In the genomic region with DNA sequence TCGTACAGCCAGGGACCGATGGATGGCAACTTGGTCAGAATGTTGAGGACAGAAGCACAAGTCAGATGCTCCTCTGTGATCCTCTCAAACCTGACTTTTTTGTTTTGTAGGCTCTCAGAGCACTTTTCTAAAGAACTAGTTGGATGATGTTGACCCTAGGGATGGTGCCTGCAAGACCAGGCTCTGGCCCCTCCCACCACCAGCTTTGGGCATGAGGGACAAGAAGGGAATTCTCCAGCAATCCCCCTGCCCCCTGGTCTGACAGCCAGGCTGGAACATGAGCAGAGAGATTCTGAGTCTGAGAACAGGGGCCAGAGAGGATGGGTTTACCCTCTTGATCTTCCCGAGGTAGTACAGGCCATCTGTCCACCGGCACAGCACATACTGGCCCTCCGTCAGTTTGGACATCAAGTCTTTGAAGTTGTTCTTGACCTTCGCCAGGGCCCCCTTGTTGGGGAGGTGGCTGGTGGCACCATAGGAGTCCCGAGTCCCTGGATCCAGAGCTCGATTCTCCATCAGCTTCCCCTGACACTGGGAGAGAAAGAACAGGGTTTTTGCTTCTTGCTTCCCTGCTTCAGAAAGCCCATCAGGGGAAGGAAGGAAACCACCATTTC, we compare ENCODE assay signal across 11 cellular contexts. TPM values are rescaled to one million over a fixed set of nuclear protein-coding genes. Genes with fewer than 3 reads are reported as not detected.
DNase-seq lines count a peak whose midpoint lies in the region; ATAC-seq and TF ChIP-seq lines count a peak whose summit lies in the region.
"Had no signal": no experiment of that assay in that cellular context is flagged by ENCODE, and none has a peak within 500 bp of the region (broad histone marks: within the 10 kb centered on the region; RNA-seq: fewer than 3 reads in every experiment).

No MANE protein-coding gene starts in this region.

- no peak for TF ChIP-seq CTCF in CD4-positive, alpha-beta T cell (IDR thresholded peaks at IDR 0.05)

- no peaks in the 10 kb centered on the region for H3K27me3 ChIP-seq in CD4-positive, alpha-beta T cell (ENCODE audit: control insufficient read depth, insufficient read depth, low read length)
- H3K27me3 ChIP-seq in HUES6 (ENCODE audit: control insufficient read depth, insufficient read depth, low read length): peaks cover 15% of the 10 kb centered on the region; the same call in 1 of the 2 replicates
- H3K27me3 ChIP-seq: testis had no signal

- peaks cover 47% of the 10 kb centered on the region for H3K36me3 Mint-ChIP-seq in CD4-positive, alpha-beta T cell (ENCODE audit: low read depth)
- peaks cover 74% of the 10 kb centered on the region for H3K36me3 Mint-ChIP-seq in activated CD4-positive, alpha-beta memory T cell treated with anti-CD3 and anti-CD28 coated beads, Interleukin-2, amount 10 ng/mL, durations not matched to agents 7 days and 5 days (ENCODE audit: low read depth)
- no peaks in the 10 kb centered on the region for H3K36me3 Mint-ChIP-seq in memory B cell

- intact Hi-C loops in CD4-positive, alpha-beta T cell (cut with DNase I, micrococcal nuclease): no loop called here

- 0 out of 2 replicates have a peak overlapping the region, but pooled peaks have one; percentile 2 for H3K4me3 ChIP-seq in HUES6 (ENCODE audit: low read depth, low read length)
- H3K4me3 ChIP-seq: testis had no signal

- in situ Hi-C loops in ACHN (cut with HindIII; ENCODE audit: low pct_ligation_motif_present, low pct_unique_long_range_greater_than_20kb, low sequenced_read_pairs): no loop called here

- peak overlapping the region; percentile 38 for H3K27ac ChIP-seq in CD4-positive, alpha-beta T cell (ENCODE audit: low read depth, low read length)
- H3K27ac ChIP-seq in HUES6 (ENCODE audit: low read depth, low read length): peak overlapping the region; percentile 74
- H3K27ac ChIP-seq: testis had no signal

- CTCF ChIA-PET in CD4-positive, alpha-beta T cell (lab: Charles Lee): no interaction called here
- CTCF ChIA-PET in activated CD4-positive, alpha-beta memory T cell treated with anti-CD3 and anti-CD28 coated beads, Interleukin-2, amount 10 ng/mL, durations not matched to agents 7 days and 5 days (lab: Charles Lee): interaction anchor here (1.1 to 2.4 kb wide), 6 partner anchors 16 to 62 kb away, joined by 3 to 26 read pairs (median 4); no protein-coding TSS in a partner anchor

- peaks cover 15% of the 10 kb centered on the region; the same call in 1 of the 2 replicates for H3K36me3 ChIP-seq in HUES6 (ENCODE audit: control insufficient read depth, insufficient read depth, low read length)

- peaks cover 53% of the 10 kb centered on the region for H3K4me1 ChIP-seq in HUES6 (ENCODE audit: control insufficient read depth, insufficient read depth, low read length)

- peaks cover 58% of the 10 kb centered on the region for H3K4me1 Mint-ChIP-seq in CD4-positive, alpha-beta T cell (ENCODE audit: low read depth)
- H3K4me1 Mint-ChIP-seq in activated CD4-positive, alpha-beta memory T cell treated with anti-CD3 and anti-CD28 coated beads, Interleukin-2, amount 10 ng/mL, durations not matched to agents 7 days and 5 days: peaks cover 77% of the 10 kb centered on the region
- H3K4me1 Mint-ChIP-seq in memory B cell: peaks cover 26% of the 10 kb centered on the region

- H3K9me3 Mint-ChIP-seq in CD4-positive, alpha-beta T cell: no peaks in the 10 kb centered on the region
- no peaks in the 10 kb centered on the region for H3K9me3 Mint-ChIP-seq in activated CD4-positive, alpha-beta memory T cell treated with anti-CD3 and anti-CD28 coated beads, Interleukin-2, amount 10 ng/mL, durations not matched to agents 7 days and 5 days
- H3K9me3 Mint-ChIP-seq in memory B cell: no peaks in the 10 kb centered on the region

- H3K9ac ChIP-seq in HUES6 (ENCODE audit: low read length): peak overlapping the region; percentile 14

- no peak for ATAC-seq in CD4-positive, alpha-beta T cell (ENCODE audit: poor library complexity)
- ATAC-seq in memory B cell (ENCODE audit: low read depth) (no peak), GM21737 (IDR thresholded peaks at IDR 0.05; ENCODE audit: unreplicated experiment) (no peak)

- DNase-seq in CD4-positive, alpha-beta T cell: no peak
- no peak for DNase-seq in activated CD4-positive, alpha-beta memory T cell treated with anti-CD3 and anti-CD28 coated beads, Interleukin-2, amount 10 ng/mL, durations not matched to agents 7 days and 5 days
- DNase-seq in memory B cell (ENCODE audit: low spot score in 2 of 2): no peak
- DNase-seq in NCI-H510A (lab: John Stamatoyannopoulos, UW): no peak
- DNase-seq in ACHN: no peak
- no peak for DNase-seq in DMS79 treated with DMSO at 0.1 percent for 48 hours (lab: John Stamatoyannopoulos, UW)
- DNase-seq: head of caudate nucleus, NCI-H2171, testis had no signal

- no peaks in the 10 kb centered on the region for H3K9me3 ChIP-seq in CD4-positive, alpha-beta T cell (ENCODE audit: control insufficient read depth, low read length)
- no peaks in the 10 kb centered on the region for H3K9me3 ChIP-seq in HUES6 (ENCODE audit: control insufficient read depth, insufficient read depth, low read depth, low read length)
- H3K9me3 ChIP-seq: testis had no signal

- POLR2A ChIA-PET in CD4-positive, alpha-beta T cell (lab: Charles Lee): interaction anchor here (1.5 to 10.8 kb wide), 5 partner anchors 19 to 65 kb away, joined by 3 to 327 read pairs (median 24); a partner anchor contains a TSS
- POLR2A ChIA-PET in activated CD4-positive, alpha-beta memory T cell treated with anti-CD3 and anti-CD28 coated beads, Interleukin-2, amount 10 ng/mL, durations not matched to agents 7 days and 5 days (lab: Charles Lee): interaction anchor here (2.5 to 18.3 kb wide), 5 partner anchors 16 to 201 kb away, joined by 7 to 864 read pairs (median 98); a partner anchor contains a TSS

- no peaks in the 10 kb centered on the region for H3K27me3 Mint-ChIP-seq in CD4-positive, alpha-beta T cell
- no peaks in the 10 kb centered on the region for H3K27me3 Mint-ChIP-seq in activated CD4-positive, alpha-beta memory T cell treated with anti-CD3 and anti-CD28 coated beads, Interleukin-2, amount 10 ng/mL, durations not matched to agents 7 days and 5 days
- H3K27me3 Mint-ChIP-seq in memory B cell: peaks cover 4% of the 10 kb centered on the region

- H3K4me3 Mint-ChIP-seq in CD4-positive, alpha-beta T cell: peak overlapping the region; percentile 66
- H3K4me3 Mint-ChIP-seq in activated CD4-positive, alpha-beta memory T cell treated with anti-CD3 and anti-CD28 coated beads, Interleukin-2, amount 10 ng/mL, durations not matched to agents 7 days and 5 days: peak overlapping the region; percentile 94
- no peak overlapping the region for H3K4me3 Mint-ChIP-seq in memory B cell

- H3K27ac Mint-ChIP-seq in CD4-positive, alpha-beta T cell: peak overlapping the region; percentile 84
- H3K27ac Mint-ChIP-seq in activated CD4-positive, alpha-beta memory T cell treated with anti-CD3 and anti-CD28 coated beads, Interleukin-2, amount 10 ng/mL, durations not matched to agents 7 days and 5 days: peak overlapping the region; percentile 98
- peak overlapping the region; percentile 21 for H3K27ac Mint-ChIP-seq in memory B cell

RNA-seq across cellular contexts. Expression of a gene that starts 2.7 kb away (rescaled TPM):
- total RNA-seq in CD4-positive, alpha-beta T cell: 10 to 100 TPM; 60.3 to 63.0 TPM
- 100 to 1,000 TPM; 229 TPM for total RNA-seq in activated CD4-positive, alpha-beta memory T cell treated with anti-CD3 and anti-CD28 coated beads, Interleukin-2, amount 10 ng/mL, durations not matched to agents 7 days and 5 days

RNA-seq across cellular contexts. Expression of a gene that starts 31.6 kb away (rescaled TPM):
- total RNA-seq in CD4-positive, alpha-beta T cell: 10 to 100 TPM; 35.4 to 44.3 TPM
- 10 to 100 TPM; 51.8 to 64.0 TPM for total RNA-seq in activated CD4-positive, alpha-beta memory T cell treated with anti-CD3 and anti-CD28 coated beads, Interleukin-2, amount 10 ng/mL, durations not matched to agents 7 days and 5 days

RNA-seq across cellular contexts. Expression of a gene that starts 52.3 kb away (rescaled TPM):
- total RNA-seq in CD4-positive, alpha-beta T cell: 10 to 100 TPM; 60.3 to 61.7 TPM
- total RNA-seq in activated CD4-positive, alpha-beta memory T cell treated with anti-CD3 and anti-CD28 coated beads, Interleukin-2, amount 10 ng/mL, durations not matched to agents 7 days and 5 days: 10 to 100 TPM; 73.6 to 74.3 TPM

Comparison
In these comparisons a context has a peak if more than half of its experiments do, and no peak if none do; other contexts are left out.
1. H3K27ac Mint-ChIP-seq: peak in every context shown above with its lines; median percentile 98 in activated CD4-positive, alpha-beta memory T cell treated with anti-CD3 and anti-CD28 coated beads, Interleukin-2, amount 10 ng/mL, durations not matched to agents 7 days and 5 days; 84 in CD4-positive, alpha-beta T cell; 21 in memory B cell.